Comparison of ENCODE assay signal across 9 cellular contexts in the genomic region with DNA sequence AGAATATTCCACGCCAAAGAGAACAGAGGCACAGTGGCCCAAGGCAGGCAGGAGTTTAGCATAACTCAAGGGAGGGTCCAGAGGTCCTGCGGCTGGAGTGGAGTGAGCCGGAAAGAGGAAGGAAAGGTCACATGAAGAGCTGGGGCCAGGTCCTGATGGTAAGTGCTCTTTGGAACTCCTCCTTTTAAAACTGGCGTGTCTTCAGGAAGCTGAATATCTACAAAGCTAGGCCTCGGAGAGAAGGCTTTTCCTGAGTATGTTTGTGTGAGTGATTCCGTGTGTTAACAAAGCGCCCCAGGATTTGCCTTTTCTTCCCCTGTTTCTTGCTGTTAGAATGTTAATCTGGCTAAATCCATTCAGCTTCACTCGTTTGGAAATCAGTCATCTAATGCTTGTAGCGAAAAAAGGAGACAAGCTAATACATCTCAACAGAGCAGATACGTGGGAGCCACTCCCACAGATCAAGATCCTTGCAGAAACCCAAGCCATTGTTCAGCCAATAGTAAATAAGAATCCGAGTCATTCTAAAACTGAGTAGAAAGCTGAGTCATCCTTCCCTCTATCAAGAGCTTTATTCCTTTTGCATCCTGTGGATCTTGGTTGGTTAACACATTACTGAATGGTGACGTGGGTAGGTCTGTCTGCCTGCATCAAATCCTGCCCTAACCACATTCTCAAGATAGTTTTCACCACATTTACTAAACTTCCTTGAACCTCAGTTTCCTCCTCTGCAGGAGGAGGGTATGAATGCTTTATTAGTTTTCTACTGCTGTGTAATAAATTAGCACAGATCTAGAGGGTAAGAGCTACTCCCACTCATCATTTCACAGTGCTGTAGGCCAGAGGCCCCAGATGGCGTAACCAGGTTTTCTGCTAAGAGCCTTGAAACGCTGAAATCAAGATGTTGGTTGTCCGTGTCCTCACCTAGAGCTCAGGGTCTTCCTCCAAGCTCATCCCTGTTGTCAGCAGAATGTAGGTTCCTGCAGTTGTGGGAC. TPM values are rescaled to one million over a fixed set of nuclear protein-coding genes. Genes with fewer than 3 reads are reported as not detected.
A peak's percentile ranks its signal among the peaks of the same experiment; 100 is the strongest.
DNase-seq lines count a peak whose midpoint lies in the region; ATAC-seq lines count a peak whose summit lies in the region.
"Had no signal": no experiment of that assay in that cellular context is flagged by ENCODE, and none has a peak within 500 bp of the region (broad histone marks: within the 10 kb centered on the region; RNA-seq: fewer than 3 reads in every experiment).

No MANE protein-coding gene starts in this region.

- ATAC-seq in Right ventricle myocardium inferior (peak; percentile 39), HG02642 (IDR thresholded peaks at IDR 0.05; ENCODE audit: poor library complexity, unreplicated experiment) (peak; percentile 79)

- intact Hi-C loops in Right ventricle myocardium inferior (cut with DNase I) = no loop called here
- intact Hi-C loops in cardiac septum (cut with DNase I) = no loop called here

- no peak overlapping the region for H3K4me3 ChIP-seq in skeletal muscle cell (ENCODE audit: low read depth, low read length)
- H3K4me3 ChIP-seq: ovary had no signal

- DNase-seq in Right ventricle myocardium inferior (ENCODE audit: missing footprints) (no peak), cardiac septum (ENCODE audit: low spot score) (no peak), NCI-H1436 treated with DMSO at 0.1 percent for 48 hours (lab: John Stamatoyannopoulos, UW) (peak; percentile 54), globus pallidus (ENCODE audit: low spot score) (peak; percentile 18), skeletal muscle cell (ENCODE audit: low read depth) (peak; percentile 92), NCI-H146 (lab: John Stamatoyannopoulos, UW) (no peak)
- DNase-seq in activated CD8-positive, alpha-beta memory T cell treated with anti-CD3 and anti-CD28 coated beads, Interleukin-2, amount 50 U/mL, for 48 hours = peak; percentile 62

RNA-seq across cellular contexts. Expression of a gene that starts 43.2 kb away (rescaled TPM):
- total RNA-seq in Right ventricle myocardium inferior (4.7 TPM), cardiac septum (3.3 TPM)

Comparison
In these comparisons a context has a peak if more than half of its experiments do, and no peak if none do; other contexts are left out.
1. DNase-seq: peak in NCI-H1436 treated with DMSO at 0.1 percent for 48 hours (single experiment), activated CD8-positive, alpha-beta memory T cell treated with anti-CD3 and anti-CD28 coated beads, Interleukin-2, amount 50 U/mL, for 48 hours (single experiment), globus pallidus (single experiment) and skeletal muscle cell (single experiment); none in Right ventricle myocardium inferior (single experiment), cardiac septum (single experiment) and NCI-H146 (single experiment).